In the genomic region with DNA sequence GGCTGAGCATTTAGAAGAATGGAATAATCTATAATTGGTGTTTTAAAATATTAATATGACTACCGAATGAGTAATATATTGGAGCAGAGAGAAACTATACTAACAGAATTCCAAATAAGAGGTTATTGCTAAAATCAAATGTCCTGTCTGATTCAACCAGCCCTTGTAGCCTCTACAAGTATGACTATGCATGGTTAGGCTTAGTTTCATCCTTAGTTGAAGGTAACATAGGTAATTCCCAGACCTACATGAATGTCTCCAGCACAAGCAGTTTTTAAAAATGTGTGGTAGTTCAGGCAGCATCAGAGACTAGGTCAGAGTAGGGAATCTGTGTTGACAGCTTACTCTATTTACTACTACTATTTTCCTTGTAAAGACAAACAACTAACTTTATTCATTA, we compare ENCODE assay signal across 15 cellular contexts. TPM values are rescaled to one million over a fixed set of nuclear protein-coding genes. Genes with fewer than 3 reads are reported as not detected.
DNase-seq lines count a peak whose midpoint lies in the region; ATAC-seq lines count a peak whose summit lies in the region.
"Had no signal": no experiment of that assay in that cellular context is flagged by ENCODE, and none has a peak within 500 bp of the region (broad histone marks: within the 10 kb centered on the region; RNA-seq: fewer than 3 reads in every experiment).

No MANE protein-coding gene starts in this region.

- ATAC-seq in GM18520 (IDR thresholded peaks at IDR 0.05; ENCODE audit: unreplicated experiment) (peak; percentile 77), GM21367 (IDR thresholded peaks at IDR 0.05; ENCODE audit: unreplicated experiment) (peak; percentile 47), HG02885 (IDR thresholded peaks at IDR 0.05; ENCODE audit: poor library complexity, unreplicated experiment) (peak; percentile 89), HG03565 (IDR thresholded peaks at IDR 0.05; ENCODE audit: unreplicated experiment) (peak; percentile 95), left cardiac atrium (no peak)
- ATAC-seq: left lobe of liver, Panc1 had no signal

- DNase-seq in NCI-H2081 (lab: John Stamatoyannopoulos, UW), result no peak
- no peak for DNase-seq in NCI-H446 (lab: John Stamatoyannopoulos, UW)
- no peak for DNase-seq in left cardiac atrium
- DNase-seq: activated naive CD8-positive, alpha-beta T cell treated with anti-CD3 and anti-CD28 coated beads for 36 hours; effector CD4-positive, alpha-beta T cell; naive B cell; NCI-H1436; NCI-H524 treated with DMSO at 0.1 percent for 48 hours had no signal

- intact Hi-C loops in left cardiac atrium (cut with DNase I), result no loop called here

RNA-seq across cellular contexts. Expression of a gene that starts 51.7 kb away (rescaled TPM):
- total RNA-seq in left cardiac atrium, result 10 to 100 TPM; 31.7 to 37.4 TPM
- total RNA-seq: activated naive CD8-positive, alpha-beta T cell treated with anti-CD3 and anti-CD28 coated beads for 36 hours; B cell had no signal

Comparison
In these comparisons a context has a peak if more than half of its experiments do, and no peak if none do; other contexts are left out.
1. ATAC-seq: peak in GM18520 (single experiment), GM21367 (single experiment), HG02885 (single experiment) and HG03565 (single experiment); none in left cardiac atrium (0 of 2).